ENCODE assay signal across 9 cellular contexts in the genomic region with DNA sequence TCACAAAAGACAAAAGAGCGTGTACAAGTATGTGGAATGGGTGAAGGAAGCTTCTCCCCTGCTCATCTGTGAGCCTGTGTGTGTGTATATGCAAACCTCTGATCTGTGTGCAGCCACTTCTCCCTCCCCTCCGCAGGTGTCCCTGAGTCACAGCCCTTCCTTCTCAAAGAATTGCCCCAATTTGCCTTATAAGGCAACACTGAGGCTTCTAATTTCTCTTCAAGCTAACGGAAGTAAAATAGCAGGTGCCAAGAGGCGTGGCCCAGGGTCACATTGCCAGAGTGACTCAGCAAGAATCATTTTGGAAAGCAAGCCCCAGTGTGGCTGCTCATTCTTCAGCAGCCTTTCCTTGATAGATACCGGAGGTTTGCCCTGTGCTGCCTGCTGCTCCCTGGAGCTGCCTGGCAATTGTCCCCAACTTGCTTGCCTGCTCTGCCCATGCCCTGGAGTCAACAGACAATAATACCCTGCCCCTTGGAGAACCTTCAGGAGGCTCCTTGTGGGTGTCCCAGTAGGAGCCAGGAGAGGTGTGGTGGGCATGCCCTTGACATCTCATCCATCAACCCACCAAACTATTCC. TPM values are rescaled to one million over a fixed set of nuclear protein-coding genes. Genes with fewer than 3 reads are reported as not detected.
DNase-seq lines count a peak whose midpoint lies in the region; ATAC-seq and TF ChIP-seq lines count a peak whose summit lies in the region.
"Had no signal": no experiment of that assay in that cellular context is flagged by ENCODE, and none has a peak within 500 bp of the region (broad histone marks: within the 10 kb centered on the region; RNA-seq: fewer than 3 reads in every experiment).

No MANE protein-coding gene starts in this region.

- TF ChIP-seq CTCF in OCI-LY1 (IDR thresholded peaks at IDR 0.05; ENCODE audit: low read length) (no peak), foreskin keratinocyte (conservative IDR thresholded peaks at IDR 0.05) (no peak), gastrocnemius medialis (IDR thresholded peaks at IDR 0.05 in 4 of 5, conservative IDR thresholded peaks at IDR 0.05 in 1 of 5) (no peak), endothelial cell (IDR thresholded peaks at IDR 0.05; ENCODE audit: unreplicated experiment) (no peak)

- intact Hi-C loops in gastrocnemius medialis (cut with DNase I; ENCODE audit: low total_unique reads), result loop anchor here (5.0 to 10.0 kb wide), 2 partner anchors 74 to 156 kb away; no protein-coding TSS in a partner anchor

- H3K9me2 ChIP-seq in OCI-LY1 (ENCODE audit: low read depth, low read length), result no peaks in the 10 kb centered on the region

- in situ Hi-C loops in gastrocnemius medialis (cut with MboI; ENCODE audit: low sequenced_read_pairs in 4 of 4), result loop anchor here in 1 of 4 donors (25.0 kb wide), 2 partner anchors 171 to 421 kb away; a partner anchor contains a TSS

- H3K9me3 Mint-ChIP-seq in endothelial cell (ENCODE audit: unreplicated experiment), result no peaks in the 10 kb centered on the region

- peak overlapping the region; percentile 39 for H3K4me3 ChIP-seq in OCI-LY1 (ENCODE audit: low read depth, low read length, poor library complexity, severe bottlenecking)
- no peak overlapping the region for H3K4me3 ChIP-seq in gastrocnemius medialis

- peak overlapping the region; percentile 60 for H3K4me2 ChIP-seq in OCI-LY1 (ENCODE audit: low read length)

- peaks cover 6% of the 10 kb centered on the region for H3K4me1 Mint-ChIP-seq in endothelial cell (ENCODE audit: unreplicated experiment)

- no peaks in the 10 kb centered on the region for H3K27me3 Mint-ChIP-seq in endothelial cell (ENCODE audit: unreplicated experiment)

- peaks cover 6% of the 10 kb centered on the region; the same call in 1 of the 2 replicates for H3K9me3 ChIP-seq in OCI-LY1 (ENCODE audit: low read length)
- no peaks in the 10 kb centered on the region for H3K9me3 ChIP-seq in gastrocnemius medialis

- DNase-seq in COLO668 (lab: John Stamatoyannopoulos, UW; ENCODE audit: unreplicated experiment) (peak; percentile 64), HK-2 (ENCODE audit: unreplicated experiment) (peak; percentile 26), activated T-cell treated with anti-CD3 and anti-CD28 coated beads for 4 hours (peak; percentile 79), foreskin keratinocyte (peak; percentile 95 to 97), gastrocnemius medialis (peak in 1 of 2 donors; percentile 61), endothelial cell (ENCODE audit: low spot score) (no peak)

- H4K20me1 ChIP-seq in OCI-LY1 (ENCODE audit: insufficient read depth, low read length), result no peaks in the 10 kb centered on the region

- peak overlapping the region; percentile 70 for H3K9ac ChIP-seq in OCI-LY1 (ENCODE audit: low read length)

- H3K79me2 ChIP-seq in OCI-LY1 (ENCODE audit: insufficient read depth, low read length), result no peaks in the 10 kb centered on the region

- H3K27ac Mint-ChIP-seq in endothelial cell (ENCODE audit: unreplicated experiment), result no peak overlapping the region

- TF ChIP-seq POLR2A in gastrocnemius medialis (IDR thresholded peaks at IDR 0.05), result no peak

- no peaks in the 10 kb centered on the region for H3F3A ChIP-seq in OCI-LY1 (ENCODE audit: insufficient read depth, low read length)

- H3K27me3 ChIP-seq in OCI-LY1 (ENCODE audit: insufficient read depth, low read length) (no peaks in the 10 kb centered on the region), foreskin keratinocyte (no peaks in the 10 kb centered on the region), gastrocnemius medialis (no peaks in the 10 kb centered on the region)

- no peak overlapping the region for H3K4me3 Mint-ChIP-seq in endothelial cell (ENCODE audit: unreplicated experiment)

- peaks cover 32% of the 10 kb centered on the region for H3K4me1 ChIP-seq in OCI-LY1 (ENCODE audit: insufficient read depth, low read length, severe bottlenecking)
- H3K4me1 ChIP-seq in foreskin keratinocyte, result peaks cover 25% of the 10 kb centered on the region
- peaks cover 8 to 10% of the 10 kb centered on the region in 2 donors for H3K4me1 ChIP-seq in gastrocnemius medialis

- H3K36me3 Mint-ChIP-seq in endothelial cell (ENCODE audit: low read depth, unreplicated experiment), result no peaks in the 10 kb centered on the region

- no peak overlapping the region for H2AFZ ChIP-seq in OCI-LY1 (ENCODE audit: low read length)

- H3K27ac ChIP-seq in OCI-LY1 (ENCODE audit: low read depth, low read length, poor library complexity, severe bottlenecking), result peak overlapping the region; percentile 97
- H3K27ac ChIP-seq in foreskin keratinocyte, result no peak overlapping the region
- peak overlapping the region in 1 of 4 donors; percentile 24 for H3K27ac ChIP-seq in gastrocnemius medialis
- H3K27ac ChIP-seq: VCaP had no signal

- H3K36me3 ChIP-seq in OCI-LY1 (ENCODE audit: insufficient read depth, low read length), result no peaks in the 10 kb centered on the region
- H3K36me3 ChIP-seq in gastrocnemius medialis, result no peaks in the 10 kb centered on the region

- ATAC-seq in GM21360 (IDR thresholded peaks at IDR 0.05; ENCODE audit: unreplicated experiment) (peak; percentile 89), foreskin keratinocyte (peak; percentile 93), gastrocnemius medialis (peak; percentile 50 to 72)

RNA-seq across cellular contexts. Expression of a gene that starts 37.3 kb away (rescaled TPM):
- total RNA-seq in foreskin keratinocyte (not detected in 2 replicates), gastrocnemius medialis (not detected), endothelial cell (ENCODE audit: unreplicated experiment) (not detected)
- not detected in 2 replicates for polyA plus RNA-seq in foreskin keratinocyte

RNA-seq across cellular contexts. Expression of a gene that starts 44.2 kb away (rescaled TPM):
- total RNA-seq in foreskin keratinocyte (not detected in 2 replicates), gastrocnemius medialis (not detected), endothelial cell (ENCODE audit: unreplicated experiment) (0.36 TPM)
- polyA plus RNA-seq in foreskin keratinocyte, result not detected in 2 replicates
